ENCODE assay signal across 20 cellular contexts in the genomic region with DNA sequence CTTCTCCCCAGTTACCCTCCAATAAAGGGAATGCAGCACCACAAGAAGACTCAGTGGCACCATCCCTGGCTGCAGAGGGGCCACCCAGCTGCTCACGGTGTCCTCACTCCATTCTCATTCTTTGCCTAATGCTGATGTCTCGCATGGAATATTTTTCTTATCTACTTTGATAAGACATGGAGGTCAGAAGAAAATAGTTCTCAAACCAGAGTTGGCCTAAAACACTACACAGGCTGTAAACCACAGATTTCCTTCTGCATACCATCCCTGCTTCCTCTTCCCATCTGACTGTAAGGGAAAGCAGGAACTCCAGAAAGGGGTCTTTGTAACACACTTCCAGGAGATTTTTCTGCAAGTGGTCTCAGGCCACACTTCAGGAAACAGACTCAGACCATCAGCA. TPM values are rescaled to one million over a fixed set of nuclear protein-coding genes. Genes with fewer than 3 reads are reported as not detected.
DNase-seq lines count a peak whose midpoint lies in the region; ATAC-seq, FAIRE-seq and TF ChIP-seq lines count a peak whose summit lies in the region.
"Had no signal": no experiment of that assay in that cellular context is flagged by ENCODE, and none has a peak within 500 bp of the region (broad histone marks: within the 10 kb centered on the region; RNA-seq: fewer than 3 reads in every experiment).

No MANE protein-coding gene starts in this region.

- POLR2A ChIA-PET in MCF 10A (lab: Yijun Ruan, JAX) (no interaction called here), endothelial cell of umbilical vein (lab: Charles Lee) (no interaction called here)
- POLR2A ChIA-PET in naive thymus-derived CD8-positive, alpha-beta T cell (lab: Charles Lee) = no interaction called here

- no peak overlapping the region for H3K4me2 ChIP-seq in mammary epithelial cell (ENCODE audit: insufficient read depth, low read depth, low read length)
- no peak overlapping the region for H3K4me2 ChIP-seq in endothelial cell of umbilical vein (ENCODE audit: insufficient read depth, low read length)
- H3K4me2 ChIP-seq: A549 had no signal

- no peaks in the 10 kb centered on the region for H3K9me3 Mint-ChIP-seq in MCF 10A (ENCODE audit: unreplicated experiment)
- H3K9me3 Mint-ChIP-seq in naive thymus-derived CD8-positive, alpha-beta T cell = no peaks in the 10 kb centered on the region
- H3K9me3 Mint-ChIP-seq: CD4-positive, CD25-positive, alpha-beta regulatory T cell had no signal

- in situ Hi-C loops in mammary epithelial cell (cut with MboI; ENCODE audit: low sequenced_read_pairs in 2 of 2) = no loop called here

- TF ChIP-seq POLR2A in endothelial cell of umbilical vein (IDR thresholded peaks at IDR 0.05; ENCODE audit: low read depth, low read length) = no peak

- H3K9ac ChIP-seq in mammary epithelial cell (ENCODE audit: insufficient read depth, low read length) (no peak overlapping the region), endothelial cell of umbilical vein (replicated peaks; ENCODE audit: extremely low read depth, insufficient read depth, low read length) (no peak overlapping the region)

- no peaks in the 10 kb centered on the region for H3K27me3 Mint-ChIP-seq in MCF 10A (ENCODE audit: insufficient read depth, unreplicated experiment)
- H3K27me3 Mint-ChIP-seq in naive thymus-derived CD8-positive, alpha-beta T cell = peaks cover 0 to 4% (median 0%) of the 10 kb centered on the region in 5 donors
- H3K27me3 Mint-ChIP-seq: CD4-positive, CD25-positive, alpha-beta regulatory T cell had no signal

- dilution Hi-C loops in mammary epithelial cell (cut with HindIII; ENCODE audit: low sequenced_read_pairs) (no loop called here), endothelial cell of umbilical vein (cut with MboI; ENCODE audit: extremely low pct_ligation_motif_present, low sequenced_read_pairs) (no loop called here)

- H3K36me3 ChIP-seq in mammary epithelial cell (ENCODE audit: insufficient read depth, low read length) (no peaks in the 10 kb centered on the region), endothelial cell of umbilical vein (ENCODE audit: control insufficient read depth in 2 of 2, extremely low read depth in 1 of 2, insufficient read depth in 2 of 2, low read length in 2 of 2) (no peaks in the 10 kb centered on the region)
- H3K36me3 ChIP-seq: HAP-1, Peyer's patch had no signal

- intact Hi-C loops in MCF 10A (cut with micrococcal nuclease) (no loop called here), mammary epithelial cell (cut with micrococcal nuclease) (no loop called here), endothelial cell of umbilical vein (cut with micrococcal nuclease) (no loop called here)

- no peaks in the 10 kb centered on the region for H3K4me1 ChIP-seq in mammary epithelial cell (ENCODE audit: insufficient read depth, low read length)
- peaks cover 28% of the 10 kb centered on the region for H3K4me1 ChIP-seq in endothelial cell of umbilical vein (ENCODE audit: control insufficient read depth, extremely low read depth, insufficient read depth, low read length)
- H3K4me1 ChIP-seq: A549, HAP-1 had no signal

- H3K27me3 ChIP-seq in mammary epithelial cell (ENCODE audit: insufficient read depth, low read length) (no peaks in the 10 kb centered on the region), endothelial cell of umbilical vein (ENCODE audit: control insufficient read depth in 2 of 2, insufficient read depth in 2 of 2, low read length in 2 of 2) (no peaks in the 10 kb centered on the region)
- H3K27me3 ChIP-seq: Peyer's patch had no signal

- TF ChIP-seq CTCF in MCF 10A (IDR thresholded peaks at IDR 0.05; ENCODE audit: unreplicated experiment) (no peak), mammary epithelial cell (conservative IDR thresholded peaks at IDR 0.05 in 1 of 2, IDR thresholded peaks at IDR 0.05 in 1 of 2; ENCODE audit: extremely low read depth in 1 of 2, insufficient read depth in 1 of 2, low read depth in 1 of 2, low read length in 2 of 2) (no peak), endothelial cell of umbilical vein (IDR thresholded peaks at IDR 0.05; ENCODE audit: extremely low read depth in 1 of 2, insufficient read depth in 1 of 2, low read depth in 1 of 2, low read length in 2 of 2) (no peak)

- H2AFZ ChIP-seq in mammary epithelial cell (ENCODE audit: low read depth, low read length) (no peak overlapping the region), endothelial cell of umbilical vein (ENCODE audit: low read depth, low read length) (no peak overlapping the region)

- no peak for ATAC-seq in GM21390 (IDR thresholded peaks at IDR 0.05; ENCODE audit: unreplicated experiment)
- no peak for ATAC-seq in HG03460 (IDR thresholded peaks at IDR 0.05; ENCODE audit: unreplicated experiment)
- ATAC-seq in naive thymus-derived CD8-positive, alpha-beta T cell = no peak
- ATAC-seq: A549 had no signal

- WGBS in mammary epithelial cell (ENCODE audit: low coverage, missing lambda C conversion rate) = no CpG with 5 or more reads among the region's 2 CpGs

- H3K36me3 Mint-ChIP-seq in MCF 10A (ENCODE audit: insufficient read depth, unreplicated experiment) = no peaks in the 10 kb centered on the region
- no peaks in the 10 kb centered on the region for H3K36me3 Mint-ChIP-seq in naive thymus-derived CD8-positive, alpha-beta T cell
- H3K36me3 Mint-ChIP-seq: CD4-positive, CD25-positive, alpha-beta regulatory T cell had no signal

- BruUV-seq in MCF 10A (replicated peaks; lab: Mats Ljungman, UMichigan) (no TSS peak), mammary epithelial cell (replicated peaks; lab: Mats Ljungman, UMichigan) (no TSS peak), endothelial cell of umbilical vein (replicated peaks; lab: Mats Ljungman, UMichigan) (no TSS peak)

- H3K4me3 ChIP-seq in mammary epithelial cell (replicated peaks in 1 of 3; ENCODE audit: insufficient read depth in 1 of 3, low read depth in 2 of 3, low read length in 3 of 3) = no peak overlapping the region
- H3K4me3 ChIP-seq in endothelial cell of umbilical vein (replicated peaks in 1 of 3; ENCODE audit: insufficient read depth in 1 of 3, low read depth in 1 of 3, low read length in 3 of 3) = no peak overlapping the region
- H3K4me3 ChIP-seq: A549, HAP-1, Peyer's patch, SK-N-MC had no signal

- H3K27ac Mint-ChIP-seq in MCF 10A (ENCODE audit: low read depth, unreplicated experiment) = peak overlapping the region; percentile 6
- H3K27ac Mint-ChIP-seq in naive thymus-derived CD8-positive, alpha-beta T cell = no peak overlapping the region

- no peak for DNase-seq in MCF 10A (ENCODE audit: unreplicated experiment)
- DNase-seq in mammary epithelial cell = no peak
- peak; percentile 5 for DNase-seq in GDM1 (lab: John Stamatoyannopoulos, UW)
- DNase-seq in endothelial cell of umbilical vein (ENCODE audit: low read depth, low spot score) = no peak
- peak; percentile 35 for DNase-seq in pons (ENCODE audit: low spot score)
- DNase-seq in naive thymus-derived CD8-positive, alpha-beta T cell = no peak
- DNase-seq: Calu3; CD4-positive, CD25-positive, alpha-beta regulatory T cell; DMS53; NCI-H1436; NCI-H2081; NCI-H510A treated with DMSO at 0.1 percent for 48 hours; Right ventricle myocardium superior had no signal

- no peaks in the 10 kb centered on the region for H3K9me1 ChIP-seq in endothelial cell of umbilical vein (replicated peaks; ENCODE audit: control insufficient read depth, extremely low read depth, insufficient read depth, low read length)

- CTCF ChIA-PET in MCF 10A (lab: Yijun Ruan, JAX) = interaction anchor here (0.8 to 1.2 kb wide), 2 partner anchors 10 to 35 kb away, joined by 3 read pairs; no protein-coding TSS in a partner anchor
- CTCF ChIA-PET in mammary epithelial cell (lab: Charles Lee; ENCODE audit: low non-redundant PET) = no interaction called here
- CTCF ChIA-PET in endothelial cell of umbilical vein (lab: Charles Lee) = no interaction called here

- peaks cover 20% of the 10 kb centered on the region for H3K4me1 Mint-ChIP-seq in MCF 10A (ENCODE audit: insufficient read depth, unreplicated experiment)
- peaks cover 0 to 19% (median 0%) of the 10 kb centered on the region in 4 donors for H3K4me1 Mint-ChIP-seq in naive thymus-derived CD8-positive, alpha-beta T cell

- peak; percentile 26 for FAIRE-seq in endothelial cell of umbilical vein (lab: Jason Lieb, UNC)
- FAIRE-seq: A549 had no signal

- H3K79me2 ChIP-seq in mammary epithelial cell (ENCODE audit: insufficient read depth, low read length) (no peaks in the 10 kb centered on the region), endothelial cell of umbilical vein (ENCODE audit: control insufficient read depth, insufficient read depth, low read length) (no peaks in the 10 kb centered on the region)

- H3K4me3 Mint-ChIP-seq in MCF 10A (ENCODE audit: unreplicated experiment) = no peak overlapping the region
- H3K4me3 Mint-ChIP-seq in naive thymus-derived CD8-positive, alpha-beta T cell = no peak overlapping the region
- H3K4me3 Mint-ChIP-seq: CD4-positive, CD25-positive, alpha-beta regulatory T cell had no signal

- H4K20me1 ChIP-seq in mammary epithelial cell (ENCODE audit: insufficient read depth, low read length) (no peaks in the 10 kb centered on the region), endothelial cell of umbilical vein (replicated peaks; ENCODE audit: control insufficient read depth, extremely low read depth, insufficient read depth, low read length) (no peaks in the 10 kb centered on the region)

- H3K27ac ChIP-seq in mammary epithelial cell (ENCODE audit: insufficient read depth, low read depth, low read length) (no peak overlapping the region), endothelial cell of umbilical vein (ENCODE audit: insufficient read depth, low read depth, low read length) (no peak overlapping the region)
- H3K27ac ChIP-seq: A549, SK-N-MC had no signal

- no peaks in the 10 kb centered on the region for H3K9me3 ChIP-seq in mammary epithelial cell (replicated peaks; ENCODE audit: insufficient read depth, low read length)
- H3K9me3 ChIP-seq in endothelial cell of umbilical vein (replicated peaks; ENCODE audit: control insufficient read depth, insufficient read depth, low read length) = no peaks in the 10 kb centered on the region
- H3K9me3 ChIP-seq: A549, HAP-1, Peyer's patch had no signal

TF ChIP-seq in endothelial cell of umbilical vein, 7 proteins besides CTCF, POLR2A, EP300 and RAD21 (continues in another document):
- TF ChIP-seq EZH2 (IDR thresholded peaks at IDR 0.05; ENCODE audit: borderline replicate concordance, low read depth, low read length, severe bottlenecking) = no peak

RNA-seq across cellular contexts. Expression of a gene that starts 43.1 kb away (rescaled TPM):
- not detected in 2 replicates for total RNA-seq in MCF 10A (2022)
- not detected for total RNA-seq in mammary epithelial cell
- polyA plus RNA-seq in mammary epithelial cell = not detected
- polyA minus RNA-seq in mammary epithelial cell = not detected
- 346 and 413 TPM in 2 replicates for total RNA-seq in endothelial cell of umbilical vein
- polyA plus RNA-seq in endothelial cell of umbilical vein = 180 and 182 TPM in 2 replicates
- polyA plus RNA-seq in endothelial cell of umbilical vein (2011; cell fraction: cytosol; rRNA removed) = 161 TPM in 2 replicates
- polyA plus RNA-seq in endothelial cell of umbilical vein (2011; cell fraction: nucleus; rRNA removed) = 223 and 228 TPM in 2 replicates
- polyA plus RNA-seq in endothelial cell of umbilical vein (2012) = 238 and 281 TPM in 2 replicates
- polyA minus RNA-seq in endothelial cell of umbilical vein = 380 and 445 TPM in 2 replicates
- not detected for polyA minus RNA-seq in endothelial cell of umbilical vein (2011; cell fraction: cytosol; rRNA and poly(A)+ RNA removed)
- polyA minus RNA-seq in endothelial cell of umbilical vein (2011; cell fraction: nucleus; rRNA and poly(A)+ RNA removed) = 156 and 158 TPM in 2 replicates
- total RNA-seq in naive thymus-derived CD8-positive, alpha-beta T cell = under 1 TPM; 0.10 to 0.11 TPM
- under 1 TPM in 2 of 3 donors, not detected in 1; 0.03 to 0.20 TPM for polyA plus RNA-seq in naive thymus-derived CD8-positive, alpha-beta T cell
- total RNA-seq: Calu3, LHCN-M2 had no signal
- polyA plus RNA-seq: A549 had no signal

Comparison
In these comparisons a context has a peak if more than half of its experiments do, and no peak if none do; other contexts are left out.
1. DNase-seq: peak in GDM1 (single experiment) and pons (single experiment); none in MCF 10A (single experiment), mammary epithelial cell (single experiment), endothelial cell of umbilical vein (single experiment) and naive thymus-derived CD8-positive, alpha-beta T cell (0 of 10).
2. RNA of a gene that starts 43.1 kb away (total RNA-seq): 346 to 413 TPM in endothelial cell of umbilical vein; 0.10 to 0.11 TPM in naive thymus-derived CD8-positive, alpha-beta T cell, not detected in mammary epithelial cell and not detected in MCF 10A; every median in the first group is over 100 times any median in the second.